ENCODE assay signal across 27 cellular contexts in the genomic region with DNA sequence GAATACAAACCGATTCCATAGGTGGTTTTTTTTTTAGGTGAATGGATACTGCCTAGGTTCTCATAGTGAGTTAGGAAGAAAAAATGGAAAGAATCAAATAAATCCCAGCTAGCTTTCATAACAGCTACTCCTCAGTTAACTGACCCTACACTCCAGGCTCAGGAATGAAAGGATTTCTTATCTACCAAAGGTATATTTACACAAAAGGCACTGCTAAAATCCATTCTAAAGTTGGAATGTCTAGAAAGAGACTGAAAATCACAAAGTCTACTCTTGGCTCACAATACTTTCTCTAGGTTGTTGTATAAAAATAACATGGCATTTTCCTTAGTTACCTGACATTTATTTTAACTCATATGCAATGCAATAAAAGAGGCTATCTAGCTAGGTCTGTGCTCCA.
"Had no signal": no experiment of that assay in that cellular context is flagged by ENCODE, and none has a peak within 500 bp of the region (broad histone marks: within the 10 kb centered on the region; RNA-seq: fewer than 3 reads in every experiment).

No MANE protein-coding gene starts in this region.

- H3K27me3 ChIP-seq: neural progenitor cell, ovary, right lobe of liver, sigmoid colon, stomach, thyroid gland, tibial nerve, upper lobe of left lung, vagina had no signal

- H3K9me3 Mint-ChIP-seq: nephron, neural progenitor cell had no signal

- H3K4me1 Mint-ChIP-seq: natural killer cell; neural progenitor cell; stimulated activated effector memory CD8-positive, alpha-beta T cell treated with anti-CD3 and anti-CD28 coated beads, Interleukin-12 subunit alpha, Interleukin-12 subunit beta, amount 100 ng/mL, for 72 hours; stimulated activated naive B cell treated with anti-CD40 and anti-IgM and Interleukin-4, amounts not matched to agents 10 μg/mL and 1 μg/mL and 100 μg/mL, for 72 hours had no signal

- H2AFZ ChIP-seq: neural progenitor cell, parathyroid adenoma had no signal

- H3K27ac Mint-ChIP-seq: natural killer cell; nephron; neural progenitor cell; stimulated activated effector memory CD8-positive, alpha-beta T cell treated with anti-CD3 and anti-CD28 coated beads, Interleukin-12 subunit alpha, Interleukin-12 subunit beta, amount 100 ng/mL, for 72 hours; stimulated activated naive B cell treated with anti-CD40 and anti-IgM and Interleukin-4, amounts not matched to agents 10 μg/mL and 1 μg/mL and 100 μg/mL, for 72 hours; stimulated activated naive CD8-positive, alpha-beta T cell treated with anti-CD3 and anti-CD28 coated beads, Interleukin-15, Interleukin-2, amounts not matched to agents 100 ng/mL and 50 ng/mL, for 24 hours had no signal

- H3K4me3 ChIP-seq: neural progenitor cell, ovary, prostate gland, right lobe of liver, sigmoid colon, stomach, thoracic aorta, thyroid gland, tibial nerve, upper lobe of left lung, vagina had no signal

- H3K36me3 Mint-ChIP-seq: natural killer cell; neural progenitor cell; stimulated activated effector memory CD8-positive, alpha-beta T cell treated with anti-CD3 and anti-CD28 coated beads, Interleukin-12 subunit alpha, Interleukin-12 subunit beta, amount 100 ng/mL, for 72 hours; stimulated activated naive B cell treated with anti-CD40 and anti-IgM and Interleukin-4, amounts not matched to agents 10 μg/mL and 1 μg/mL and 100 μg/mL, for 72 hours had no signal

- H3K4me3 Mint-ChIP-seq: natural killer cell; nephron; neural progenitor cell; stimulated activated effector memory CD8-positive, alpha-beta T cell treated with anti-CD3 and anti-CD28 coated beads, Interleukin-12 subunit alpha, Interleukin-12 subunit beta, amount 100 ng/mL, for 72 hours; stimulated activated naive B cell treated with anti-CD40 and anti-IgM and Interleukin-4, amounts not matched to agents 10 μg/mL and 1 μg/mL and 100 μg/mL, for 72 hours; stimulated activated naive CD8-positive, alpha-beta T cell treated with anti-CD3 and anti-CD28 coated beads, Interleukin-15, Interleukin-2, amounts not matched to agents 100 ng/mL and 50 ng/mL, for 24 hours had no signal

- H3K9ac ChIP-seq: neural progenitor cell, parathyroid adenoma had no signal

- H3K4me1 ChIP-seq: neural progenitor cell, parathyroid adenoma, prostate gland, right lobe of liver, sigmoid colon, stomach, thyroid gland, tibial nerve, upper lobe of left lung, vagina had no signal

- H3K27me3 Mint-ChIP-seq: stimulated activated naive B cell treated with anti-CD40 and anti-IgM and Interleukin-4, amounts not matched to agents 10 μg/mL and 1 μg/mL and 100 μg/mL, for 72 hours; stimulated activated naive CD8-positive, alpha-beta T cell treated with anti-CD3 and anti-CD28 coated beads, Interleukin-15, Interleukin-2, amounts not matched to agents 100 ng/mL and 50 ng/mL, for 24 hours had no signal

- FAIRE-seq: small intestine, urothelium cell line had no signal

- H3K9me3 ChIP-seq: ovary, prostate gland, right lobe of liver, sigmoid colon, stomach, thoracic aorta, thyroid gland, tibial nerve, upper lobe of left lung, vagina had no signal

- H3K27ac ChIP-seq: neural progenitor cell, ovary, parathyroid adenoma, prostate gland, right lobe of liver, sigmoid colon, stomach, thoracic aorta, thyroid gland, tibial nerve, upper lobe of left lung, vagina had no signal

- H3K79me2 ChIP-seq: parathyroid adenoma had no signal

- DNase-seq: natural killer cell; occipital lobe; ovary; posterior cingulate gyrus; right cardiac atrium; right lobe of liver; sigmoid colon; small intestine; stimulated activated CD4-positive, alpha-beta T cell treated with anti-CD3 and anti-CD28 coated beads, Interleukin-15, amount 100 ng/mL, for 24 hours; stimulated activated CD4-positive, alpha-beta T cell treated with anti-CD3 and anti-CD28 coated beads, Interleukin-2, amount 100 ng/mL, for 24 hours; stimulated activated CD4-positive, alpha-beta T cell treated with anti-CD3 and anti-CD28 coated beads, Interleukin-2, amount 100 ng/mL, for 48 hours; stimulated activated CD4-positive, alpha-beta T cell treated with anti-CD3 and anti-CD28 coated beads, Interleukin-4, amount 100 ng/mL, for 24 hours; stimulated activated naive B cell treated with anti-CD40 and anti-IgM and Interleukin-4, amounts not matched to agents 10 μg/mL and 1 μg/mL and 100 μg/mL, for 72 hours; stimulated activated naive CD4-positive, alpha-beta T cell treated with Interleukin-2 at 50 U/mL for 16 hours; stomach; thyroid gland; upper lobe of left lung had no signal

- H3K4me2 ChIP-seq: neural progenitor cell had no signal

- ATAC-seq: natural killer cell; right cardiac atrium; stimulated activated effector memory CD8-positive, alpha-beta T cell treated with anti-CD3 and anti-CD28 coated beads, Interleukin-12 subunit alpha, Interleukin-12 subunit beta, amount 100 ng/mL, for 72 hours; stimulated activated naive B cell treated with anti-CD40 and anti-IgM and Interleukin-4, amounts not matched to agents 10 μg/mL and 1 μg/mL and 100 μg/mL, for 72 hours had no signal

- H3K36me3 ChIP-seq: neural progenitor cell, ovary, prostate gland, right lobe of liver, sigmoid colon, stomach, thoracic aorta, thyroid gland, tibial nerve, upper lobe of left lung, vagina had no signal
